21 cellular contexts compared by ENCODE assay signal in the genomic region with DNA sequence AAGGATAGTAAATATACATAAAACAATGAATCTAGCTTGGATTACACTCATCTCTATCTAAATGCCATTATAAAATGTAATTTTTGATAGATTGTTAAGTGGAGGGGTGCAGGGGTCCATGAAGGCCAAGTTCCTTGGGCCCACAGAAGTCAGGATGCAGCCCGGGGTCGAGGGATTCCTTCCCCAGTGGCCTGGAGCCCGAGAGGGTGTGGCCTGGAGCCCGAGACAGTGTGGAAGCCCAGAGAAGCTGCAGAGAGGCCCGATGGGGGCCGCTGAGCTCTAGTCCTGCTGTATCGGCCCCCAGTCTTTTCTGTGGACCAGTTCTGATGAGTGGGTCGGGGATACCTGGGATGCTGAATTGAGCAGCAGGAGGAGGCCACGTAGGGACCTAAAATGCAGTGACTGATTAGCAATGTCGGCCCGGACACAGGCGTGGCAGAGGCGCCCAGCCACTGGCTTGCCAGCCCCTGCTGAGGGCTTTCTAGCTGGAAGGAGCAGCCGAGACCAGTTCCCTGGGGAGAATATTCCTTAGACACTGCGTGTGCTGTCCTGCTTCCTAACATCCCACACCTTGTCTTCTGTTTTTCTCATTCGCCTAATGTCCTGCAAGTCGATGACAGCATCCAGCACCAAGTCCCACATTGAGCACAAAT. TPM values are rescaled to one million over a fixed set of nuclear protein-coding genes. Genes with fewer than 3 reads are reported as not detected.
DNase-seq lines count a peak whose midpoint lies in the region; ATAC-seq, FAIRE-seq and TF ChIP-seq lines count a peak whose summit lies in the region.
"Had no signal": no experiment of that assay in that cellular context is flagged by ENCODE, and none has a peak within 500 bp of the region (broad histone marks: within the 10 kb centered on the region; RNA-seq: fewer than 3 reads in every experiment).

No MANE protein-coding gene starts in this region.

- H3K36me3 ChIP-seq in BLaER1 = no peaks in the 10 kb centered on the region
- no peaks in the 10 kb centered on the region for H3K36me3 ChIP-seq in kidney (ENCODE audit: control insufficient read depth in 1 of 2, insufficient read depth in 2 of 2, low read length in 2 of 2)

- ATAC-seq in GM19463 (IDR thresholded peaks at IDR 0.05; ENCODE audit: unreplicated experiment) = no peak
- ATAC-seq: GM23338, HCT116 had no signal

- intact Hi-C loops in kidney (cut with DNase I) = loop anchor here (10.0 kb wide), 2 partner anchors 95 to 285 kb away; partner anchors contain the start of gene ZBTB21

- FAIRE-seq in kidney (lab: Jason Lieb, UNC) = no peak
- FAIRE-seq: A204.1, GM12891, GM18507 had no signal

- H3K4me1 ChIP-seq in BLaER1 (peaks cover 96% of the 10 kb centered on the region), kidney (ENCODE audit: control insufficient read depth in 1 of 2, insufficient read depth in 1 of 2, low read depth in 1 of 2, low read length in 2 of 2) (peaks cover 0 to 2% of the 10 kb centered on the region in 2 donors)

- no peaks in the 10 kb centered on the region for H3K9me3 ChIP-seq in BLaER1
- H3K9me3 ChIP-seq in kidney (ENCODE audit: control insufficient read depth in 1 of 2, low read length in 2 of 2) = no peaks in the 10 kb centered on the region

- H4K20me1 ChIP-seq in BLaER1 = no peaks in the 10 kb centered on the region

- H3K27me3 ChIP-seq in BLaER1 = no peaks in the 10 kb centered on the region

- TF ChIP-seq CTCF in VCaP (conservative IDR thresholded peaks at IDR 0.05) (no peak), kidney (IDR thresholded peaks at IDR 0.05; ENCODE audit: borderline replicate concordance, extremely low read depth, insufficient read depth) (no peak)

- H3K9ac ChIP-seq in BLaER1 (no peak overlapping the region), kidney (ENCODE audit: low read length in 2 of 2) (no peak overlapping the region)

- peak; percentile 62 for DNase-seq in kidney
- DNase-seq in stimulated activated CD4-positive, alpha-beta T cell treated with anti-CD3 and anti-CD28 coated beads, Interleukin-4, amount 100 ng/mL, for 4 hours = no peak
- DNase-seq in activated gamma-delta T cell (lab: John Stamatoyannopoulos, UW) = no peak
- DNase-seq: Calu3; CD4-positive, alpha-beta memory T cell; COR-L47; DMS53; DMS79 treated with DMSO at 0.1 percent for 48 hours; GF-D8; H9 had no signal

- peak overlapping the region; percentile 98 for H3K4me2 ChIP-seq in BLaER1
- H3K4me2 ChIP-seq: GM23338 had no signal

- H3K27ac ChIP-seq in BLaER1 (no peak overlapping the region), VCaP (peak overlapping the region; percentile 17; the same call in 1 of the 2 replicates), kidney (ENCODE audit: low read depth in 2 of 2, low read length in 2 of 2) (no peak overlapping the region)
- H3K27ac ChIP-seq: 22Rv1 had no signal

- H3K4me3 ChIP-seq in BLaER1 = no peak overlapping the region
- no peak overlapping the region for H3K4me3 ChIP-seq in kidney (ENCODE audit: low read length in 2 of 2)
- H3K4me3 ChIP-seq: GM23338 had no signal

RNA-seq across cellular contexts. Expression of gene UMODL1, which starts 38.9 kb away (rescaled TPM):
- not detected for total RNA-seq in kidney
- 0.39 TPM for polyA plus RNA-seq in kidney (ENCODE audit: insufficient read depth, low read depth, low replicate concordance)
- total RNA-seq: Calu3, G401, GM23338, H4, H9 had no signal
- polyA plus RNA-seq: GM23338 had no signal
